In the genomic region with DNA sequence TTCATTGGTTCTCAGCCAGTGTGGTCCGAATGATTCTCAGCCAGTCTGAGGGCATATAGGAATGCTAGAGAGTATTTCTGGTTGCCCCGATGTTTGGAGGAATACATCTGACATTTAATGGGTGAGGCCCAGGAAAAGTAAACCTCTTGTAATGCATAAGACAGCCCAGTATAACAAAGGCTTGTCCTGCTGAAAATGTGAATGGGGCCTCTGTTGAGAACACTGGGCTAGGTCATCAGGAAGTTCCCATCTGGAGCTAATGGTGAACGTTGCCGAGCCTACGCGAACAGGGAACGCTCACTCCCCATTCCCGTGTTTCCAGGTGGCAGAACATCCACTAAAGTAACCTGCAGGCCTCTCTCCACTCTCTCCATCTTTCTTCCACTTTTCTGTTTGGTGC, we compare ENCODE assay signal across 21 cellular contexts.
"Had no signal": no experiment of that assay in that cellular context is flagged by ENCODE, and none has a peak within 500 bp of the region (broad histone marks: within the 10 kb centered on the region; RNA-seq: fewer than 3 reads in every experiment).

No MANE protein-coding gene starts in this region.

- H3K27me3 ChIP-seq: MG63 had no signal

- H3K27ac ChIP-seq: RWPE1 had no signal

- ATAC-seq: Panc1, PC-3, SK-N-SH treated with all-trans-retinoic acid at 6 μM for 48 hours had no signal

- H3K9me3 ChIP-seq: MG63 had no signal

- DNase-seq: IMR-90, Karpas-422, KG1, MG63, NCI-H1092, NCI-H1105 treated with DMSO at 0.1 percent for 48 hours, NCI-H1417 treated with DMSO at 0.1 percent for 48 hours, NCI-H146, NCI-H1694 treated with DMSO at 0.1 percent for 48 hours, NCI-H1930, NCI-H2081, NCI-H2107, NCI-H2227 treated with DMSO at 0.1 percent for 48 hours, NCI-H524, NCI-H526 treated with DMSO at 0.1 percent for 48 hours, NCI-H774, PC-3, SHP77 had no signal

- H3K4me3 ChIP-seq: MG63 had no signal

- H3K36me3 ChIP-seq: MG63 had no signal
